23 cellular contexts compared by ENCODE assay signal in genomic region chr4:183157215-183157614, GRCh38. TPM values are rescaled to one million over a fixed set of nuclear protein-coding genes. Genes with fewer than 3 reads are reported as not detected.
DNase-seq lines count a peak whose midpoint lies in the region; ATAC-seq and TF ChIP-seq lines count a peak whose summit lies in the region.
"Had no signal": no experiment of that assay in that cellular context is flagged by ENCODE, and none has a peak within 500 bp of the region (broad histone marks: within the 10 kb centered on the region; RNA-seq: fewer than 3 reads in every experiment).

No MANE protein-coding gene starts in this region.

- H3K9ac ChIP-seq in SK-N-SH (no peak overlapping the region), PC-3 (ENCODE audit: low read length) (no peak overlapping the region), endodermal cell (ENCODE audit: extremely low read depth, low read length, poor library complexity, severe bottlenecking) (no peak overlapping the region), trophoblast cell (ENCODE audit: low read length) (no peak overlapping the region)

- H3K4me3 ChIP-seq in SK-N-SH (ENCODE audit: low read depth in 2 of 2, low read length in 1 of 2) = no peak overlapping the region
- H3K4me3 ChIP-seq in PC-3 (ENCODE audit: low read length) = no peak overlapping the region
- H3K4me3 ChIP-seq in endodermal cell (ENCODE audit: low read length) = no peak overlapping the region
- H3K4me3 ChIP-seq in trophoblast cell (ENCODE audit: low read depth, low read length) = no peak overlapping the region
- H3K4me3 ChIP-seq: thyroid gland had no signal

- H3K4me2 ChIP-seq in SK-N-SH (no peak overlapping the region), PC-3 (ENCODE audit: low read length) (no peak overlapping the region), trophoblast cell (ENCODE audit: low read length) (no peak overlapping the region)

- H2AK5ac ChIP-seq in trophoblast cell (ENCODE audit: low read length) = no peak overlapping the region

- POLR2A ChIA-PET in SK-N-SH (lab: Yijun Ruan, JAX) = no interaction called here
- POLR2A ChIA-PET in PC-3 (lab: Charles Lee; ENCODE audit: unreplicated experiment) = no interaction called here

- H3K4me1 ChIP-seq in SK-N-SH (ENCODE audit: control insufficient read depth in 1 of 2, insufficient read depth in 2 of 2, low read depth in 1 of 2, low read length in 1 of 2) (peaks cover 0 to 2% of the 10 kb centered on the region in 2 experiments; a peak in 1 of 4 replicates), PC-3 (ENCODE audit: insufficient read depth, low read length) (no peaks in the 10 kb centered on the region), endodermal cell (ENCODE audit: control insufficient read depth, insufficient read depth, low read length) (peaks cover 13% of the 10 kb centered on the region), trophoblast cell (ENCODE audit: control insufficient read depth in 1 of 2, insufficient read depth in 2 of 2, low read length in 2 of 2) (peaks cover 8 to 10% of the 10 kb centered on the region in 2 experiments)

- BruUV-seq in PC-3 (replicated peaks; lab: Mats Ljungman, UMichigan) = no TSS peak

- no peaks in the 10 kb centered on the region for H3K79me1 ChIP-seq in trophoblast cell (ENCODE audit: low read length)

- no peak overlapping the region for H3K18ac ChIP-seq in trophoblast cell (ENCODE audit: low read length)

- DNase-seq in SK-N-SH = no peak
- DNase-seq in PC-3 = peak; percentile 15
- DNase-seq in endodermal cell = no peak
- no peak for DNase-seq in trophoblast cell
- no peak for DNase-seq in cerebellum (ENCODE audit: low spot score)
- DNase-seq: 8988T; aorta; effector CD4-positive, alpha-beta T cell; kidney glomerular epithelial cell; mesenchymal stem cell; NCI-H1417 treated with DMSO at 0.1 percent for 48 hours; NCI-H2107; occipital lobe; RPMI8226; stimulated activated CD4-positive, alpha-beta T cell treated with anti-CD3 and anti-CD28 coated beads, Interleukin-12 subunit alpha, Interleukin-12 subunit beta, amount 100 ng/mL, for 4 hours; SW 1271; thyroid gland had no signal

- H4K20me1 ChIP-seq in SK-N-SH (ENCODE audit: insufficient read depth) = peaks cover 9% of the 10 kb centered on the region; the same call in 1 of the 2 replicates
- H4K20me1 ChIP-seq in PC-3 (ENCODE audit: low read length) = no peaks in the 10 kb centered on the region

- H3K9me3 Mint-ChIP-seq in endodermal cell = no peaks in the 10 kb centered on the region
- H3K9me3 Mint-ChIP-seq: activated naive CD4-positive, alpha-beta T cell treated with anti-CD3 and anti-CD28 coated beads, Interleukin-2, amount 50 U/mL, for 24 hours; stimulated activated naive CD8-positive, alpha-beta T cell treated with anti-CD3 and anti-CD28 coated beads, Interleukin-15, Interleukin-2, amounts not matched to agents 100 ng/mL and 50 ng/mL, for 24 hours had no signal

- no peak overlapping the region for H4K8ac ChIP-seq in trophoblast cell (ENCODE audit: low read depth, low read length)

- peaks cover 32% of the 10 kb centered on the region for H3K4me1 Mint-ChIP-seq in endodermal cell

- TF ChIP-seq RAD21 in SK-N-SH (IDR thresholded peaks at IDR 0.05; ENCODE audit: low read length) = no peak

- ATAC-seq in SK-N-SH treated with all-trans-retinoic acid at 6 μM for 48 hours = no peak
- no peak for ATAC-seq in PC-3
- ATAC-seq in GM19397 (IDR thresholded peaks at IDR 0.05; ENCODE audit: unreplicated experiment) = no peak
- no peak for ATAC-seq in HG03196 (IDR thresholded peaks at IDR 0.05; ENCODE audit: unreplicated experiment)

- H2AFZ ChIP-seq in SK-N-SH (ENCODE audit: low read depth) = no peak overlapping the region
- H2AFZ ChIP-seq in PC-3 (ENCODE audit: low read length) = no peak overlapping the region
- H2AFZ ChIP-seq in trophoblast cell (ENCODE audit: insufficient read depth, low read length, poor library complexity) = no peak overlapping the region

- H3K27me3 ChIP-seq in SK-N-SH (ENCODE audit: insufficient read depth) = no peaks in the 10 kb centered on the region
- no peaks in the 10 kb centered on the region for H3K27me3 ChIP-seq in PC-3 (ENCODE audit: low read length)
- no peaks in the 10 kb centered on the region for H3K27me3 ChIP-seq in endodermal cell (ENCODE audit: control insufficient read depth, insufficient read depth, low read length, poor library complexity, severe bottlenecking)
- no peaks in the 10 kb centered on the region for H3K27me3 ChIP-seq in trophoblast cell (ENCODE audit: insufficient read depth, low read length)
- H3K27me3 ChIP-seq: thyroid gland had no signal

- H3K27ac ChIP-seq in SK-N-SH (ENCODE audit: low read depth in 2 of 2, low read length in 1 of 2) (no peak overlapping the region), PC-3 (ENCODE audit: low read length) (no peak overlapping the region), endodermal cell (ENCODE audit: low read depth, low read length) (no peak overlapping the region), trophoblast cell (ENCODE audit: low read depth, low read length) (no peak overlapping the region)
- H3K27ac ChIP-seq: HL-60, thyroid gland had no signal

- H3K27me3 Mint-ChIP-seq in endodermal cell (ENCODE audit: insufficient read depth) = no peaks in the 10 kb centered on the region
- H3K27me3 Mint-ChIP-seq: activated naive CD4-positive, alpha-beta T cell treated with anti-CD3 and anti-CD28 coated beads, Interleukin-2, amount 50 U/mL, for 24 hours had no signal

- peaks cover 11% of the 10 kb centered on the region for H3K36me3 Mint-ChIP-seq in endodermal cell (ENCODE audit: low read depth)

- no peak for TF ChIP-seq EP300 in SK-N-SH (IDR thresholded peaks at IDR 0.05; ENCODE audit: borderline replicate concordance in 1 of 2, low read depth in 1 of 2, low read length in 1 of 2)

- H3K4ac ChIP-seq in trophoblast cell (ENCODE audit: low read depth, low read length) = peak overlapping the region; percentile 27

- no peaks in the 10 kb centered on the region for H3K9me2 ChIP-seq in SK-N-SH
- no peaks in the 10 kb centered on the region for H3K9me2 ChIP-seq in PC-3 (replicated peaks; ENCODE audit: low read length)

- H3K23ac ChIP-seq in trophoblast cell (ENCODE audit: low read length) = no peak overlapping the region

- H4K12ac ChIP-seq in trophoblast cell (ENCODE audit: low read depth, low read length) = no peak overlapping the region

- no peak overlapping the region for H3K4me3 Mint-ChIP-seq in endodermal cell
- H3K4me3 Mint-ChIP-seq: activated naive CD4-positive, alpha-beta T cell treated with anti-CD3 and anti-CD28 coated beads, Interleukin-2, amount 50 U/mL, for 24 hours; stimulated activated naive CD8-positive, alpha-beta T cell treated with anti-CD3 and anti-CD28 coated beads, Interleukin-15, Interleukin-2, amounts not matched to agents 100 ng/mL and 50 ng/mL, for 24 hours had no signal

- no peak overlapping the region for H2BK120ac ChIP-seq in trophoblast cell (ENCODE audit: insufficient read depth, low read length, poor library complexity)

- CTCF ChIA-PET in SK-N-SH (lab: Yijun Ruan, JAX) (no interaction called here), PC-3 (lab: Charles Lee) (no interaction called here)

- H3K36me3 ChIP-seq in SK-N-SH (replicated peaks in 1 of 2; ENCODE audit: control insufficient read depth in 1 of 2, insufficient read depth in 2 of 2, low read length in 1 of 2) (no peaks in the 10 kb centered on the region), PC-3 (ENCODE audit: low read depth, low read length) (no peaks in the 10 kb centered on the region), endodermal cell (ENCODE audit: control insufficient read depth, insufficient read depth, low read length) (peaks cover 22% of the 10 kb centered on the region), trophoblast cell (ENCODE audit: control insufficient read depth in 1 of 2, insufficient read depth in 2 of 2, low read length in 2 of 2) (no peaks in the 10 kb centered on the region)
- H3K36me3 ChIP-seq: thyroid gland had no signal

- H3K27ac Mint-ChIP-seq in endodermal cell = no peak overlapping the region
- H3K27ac Mint-ChIP-seq: activated naive CD4-positive, alpha-beta T cell treated with anti-CD3 and anti-CD28 coated beads, Interleukin-2, amount 50 U/mL, for 24 hours; stimulated activated naive CD8-positive, alpha-beta T cell treated with anti-CD3 and anti-CD28 coated beads, Interleukin-15, Interleukin-2, amounts not matched to agents 100 ng/mL and 50 ng/mL, for 24 hours had no signal

- no peaks in the 10 kb centered on the region for H3F3A ChIP-seq in SK-N-SH (replicated peaks; ENCODE audit: insufficient read depth)
- H3F3A ChIP-seq in PC-3 (ENCODE audit: low read length, unreplicated experiment) = no peaks in the 10 kb centered on the region

- H3K9me3 ChIP-seq in SK-N-SH (no peaks in the 10 kb centered on the region), PC-3 (ENCODE audit: low read length) (no peaks in the 10 kb centered on the region), endodermal cell (ENCODE audit: control insufficient read depth, low read length) (no peaks in the 10 kb centered on the region), trophoblast cell (ENCODE audit: insufficient read depth, low read depth, low read length) (no peaks in the 10 kb centered on the region)
- H3K9me3 ChIP-seq: thyroid gland had no signal

- TF ChIP-seq CTCF in SK-N-SH (IDR thresholded peaks at IDR 0.05) (peak; percentile 25; the same call in 1 of the 2 replicates), PC-3 (conservative IDR thresholded peaks at IDR 0.05; ENCODE audit: low read depth, low read length) (peak; percentile 40), endodermal cell (conservative IDR thresholded peaks at IDR 0.05) (peak; percentile 52)

- no peak overlapping the region for H4K91ac ChIP-seq in trophoblast cell (ENCODE audit: low read depth, low read length)

- H3K14ac ChIP-seq in trophoblast cell (ENCODE audit: low read length) = no peak overlapping the region

- H3K79me2 ChIP-seq in SK-N-SH (ENCODE audit: insufficient read depth) (peaks cover 80% of the 10 kb centered on the region), PC-3 (ENCODE audit: low read length) (peaks cover 38% of the 10 kb centered on the region), trophoblast cell (ENCODE audit: control insufficient read depth, insufficient read depth, low read length, poor library complexity) (peaks cover 3% of the 10 kb centered on the region)

- no peak overlapping the region for H2BK5ac ChIP-seq in trophoblast cell (ENCODE audit: low read depth, low read length, poor library complexity)

- 95% methylated on average over 7 of the region's 7 CpGs for WGBS in SK-N-SH (ENCODE audit: low lambda C conversion rate)
- 85 to 95% methylated on average over 7 of the region's 7 CpGs for WGBS in endodermal cell (ENCODE audit: insufficient coverage in 1 of 2, insufficient read length in 1 of 2), 2 experiments
- no CpG with 5 or more reads among the region's 7 CpGs for WGBS in trophoblast cell (ENCODE audit: extremely low coverage, insufficient coverage, insufficient read length)

- no peak overlapping the region for H2BK12ac ChIP-seq in trophoblast cell (ENCODE audit: low read length)

- intact Hi-C loops in PC-3 (cut with micrococcal nuclease) = no loop called here

RNA-seq across cellular contexts. Expression of gene WWC2, which starts 58.2 kb away (rescaled TPM):
- polyA plus RNA-seq in SK-N-SH (2012; rRNA removed) = 18.4 and 19.0 TPM in 2 replicates
- 18.1 and 19.6 TPM in 2 replicates for polyA plus RNA-seq in SK-N-SH (2012; cell fraction: cytosol; rRNA removed)
- polyA plus RNA-seq in SK-N-SH (2012; cell fraction: nucleus; rRNA removed) = 33.7 TPM in 2 replicates
- 15.8 and 40.2 TPM in 2 replicates for total RNA-seq in PC-3 (2014; rRNA removed)
- total RNA-seq in endodermal cell = 100 to 1,000 TPM in 1 of 2 donors, 10 to 100 TPM in 1; 98.2 to 108 TPM
- polyA plus RNA-seq in endodermal cell (2013, experiment 1 of 2) = 32.3 TPM
- polyA plus RNA-seq in endodermal cell (2013, experiment 2 of 2) = 32.7 TPM
- polyA plus RNA-seq in trophoblast cell (2013) = 21.6 and 22.7 TPM in 2 replicates
- 50.1 TPM for total RNA-seq in cerebellum
